ENCODE assay signal across 10 cellular contexts in the genomic region with DNA sequence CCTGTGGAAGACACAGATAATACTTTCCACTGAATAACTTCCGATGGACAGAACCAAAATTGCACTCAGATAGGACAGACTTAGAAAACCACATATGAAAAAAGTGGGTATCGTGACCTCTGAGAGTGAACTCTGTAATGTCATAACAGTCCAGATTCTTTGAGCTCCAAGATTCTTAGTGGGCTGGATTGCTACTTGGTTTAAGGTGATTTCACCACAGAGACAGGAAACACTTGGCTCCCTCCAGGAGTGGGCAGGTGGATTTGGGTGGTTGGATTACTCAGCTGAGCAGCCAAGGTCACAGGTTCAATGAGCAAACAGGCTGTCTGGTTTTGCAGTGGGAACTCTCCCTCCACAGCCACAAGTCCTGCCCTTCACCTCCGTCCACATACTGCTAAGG.
DNase-seq lines count a peak whose midpoint lies in the region; ATAC-seq and TF ChIP-seq lines count a peak whose summit lies in the region.
"Had no signal": no experiment of that assay in that cellular context is flagged by ENCODE, and none has a peak within 500 bp of the region (broad histone marks: within the 10 kb centered on the region; RNA-seq: fewer than 3 reads in every experiment).

No MANE protein-coding gene starts in this region.

- DNase-seq in HFFc6 (peak; percentile 13), adipocyte (ENCODE audit: low read depth) (peak; percentile 47), glomerular visceral epithelial cell (ENCODE audit: extremely low spot score) (peak; percentile 95), sciatic nerve (ENCODE audit: low spot score) (no peak), GM23338 (ENCODE audit: low spot score) (no peak), AG08395 (ENCODE audit: low spot score) (no peak)
- DNase-seq: DMS79 treated with DMSO at 0.1 percent for 48 hours, T-helper 9 cell had no signal

- no peaks in the 10 kb centered on the region for H3K9me3 ChIP-seq in adipocyte (ENCODE audit: control insufficient read depth, low read length)

- no peaks in the 10 kb centered on the region for H3F3A ChIP-seq in GM23338 (replicated peaks; ENCODE audit: low read depth)

- TF ChIP-seq CTCF in HFFc6 (IDR thresholded peaks at IDR 0.05) (no peak), GM23338 (conservative IDR thresholded peaks at IDR 0.05; ENCODE audit: low read depth in 2 of 2) (no peak)

- H2AFZ ChIP-seq in GM23338: no peak overlapping the region

- intact Hi-C loops in sciatic nerve (cut with DNase I): no loop called here

- H3K4me1 ChIP-seq in adipocyte (ENCODE audit: control insufficient read depth, insufficient read depth, low read length) (peaks cover 26% of the 10 kb centered on the region), GM23338 (ENCODE audit: insufficient read depth) (peaks cover 12% of the 10 kb centered on the region; the same call in 1 of the 2 replicates)

- H3K36me3 Mint-ChIP-seq in HFFc6 (ENCODE audit: low read depth) (peaks cover 93% of the 10 kb centered on the region), GM23338 (ENCODE audit: low read depth) (peaks cover 23% of the 10 kb centered on the region)

- H3K4me3 ChIP-seq in adipocyte (ENCODE audit: low read length) (no peak overlapping the region), GM23338 (no peak overlapping the region)
- H3K4me3 ChIP-seq: cardiac muscle cell had no signal

- H3K9me2 ChIP-seq in GM23338 (ENCODE audit: insufficient read depth): no peaks in the 10 kb centered on the region

- no peak overlapping the region for H3K9ac ChIP-seq in adipocyte (ENCODE audit: low read length)

- H3K27ac Mint-ChIP-seq in HFFc6 (peak overlapping the region; percentile 69), GM23338 (no peak overlapping the region)

- H3K4me3 Mint-ChIP-seq in HFFc6 (peak overlapping the region; percentile 6; the same call in 1 of the 2 replicates), GM23338 (no peak overlapping the region)

- no peaks in the 10 kb centered on the region for H3K79me2 ChIP-seq in GM23338 (replicated peaks; ENCODE audit: insufficient read depth)

- H3K4me2 ChIP-seq in GM23338: no peak overlapping the region

- H3K36me3 ChIP-seq in adipocyte (ENCODE audit: control insufficient read depth, insufficient read depth, low read length, severe bottlenecking): peaks cover 78% of the 10 kb centered on the region
- H3K36me3 ChIP-seq in GM23338 (ENCODE audit: insufficient read depth): peaks cover 3% of the 10 kb centered on the region; the same call in 1 of the 2 replicates

- H3K9me3 Mint-ChIP-seq in HFFc6 (peaks cover 5% of the 10 kb centered on the region), GM23338 (no peaks in the 10 kb centered on the region; the same call in 2 of the 3 replicates)

- H4K20me1 ChIP-seq in GM23338 (replicated peaks; ENCODE audit: insufficient read depth): no peaks in the 10 kb centered on the region; the same call in 1 of the 2 replicates

- peaks cover 14% of the 10 kb centered on the region for H3K27me3 Mint-ChIP-seq in HFFc6 (ENCODE audit: insufficient read depth)
- peaks cover 3% of the 10 kb centered on the region for H3K27me3 Mint-ChIP-seq in GM23338 (ENCODE audit: insufficient read depth, low read depth, poor library complexity)

- H3K27ac ChIP-seq in GM23338 (ENCODE audit: low read depth): no peak overlapping the region

- H3K27me3 ChIP-seq in adipocyte (replicated peaks; ENCODE audit: control insufficient read depth, insufficient read depth, low read length) (no peaks in the 10 kb centered on the region), GM23338 (ENCODE audit: insufficient read depth) (no peaks in the 10 kb centered on the region)
- H3K27me3 ChIP-seq: cardiac muscle cell had no signal

- H3K4me1 Mint-ChIP-seq in HFFc6 (ENCODE audit: low read depth) (peaks cover 99% of the 10 kb centered on the region), GM23338 (peaks cover 9% of the 10 kb centered on the region)

- ATAC-seq in sciatic nerve (peak; percentile 11), HG02973 (IDR thresholded peaks at IDR 0.05; ENCODE audit: unreplicated experiment) (no peak), GM23338 (no peak)

TF ChIP-seq in GM23338, 12 proteins besides CTCF, POLR2A, EP300 and RAD21 (continues in another document):
- TF ChIP-seq STAT1 (IDR thresholded peaks at IDR 0.05; ENCODE audit: unreplicated experiment) (no peak), JUNB (IDR thresholded peaks at IDR 0.05; ENCODE audit: unreplicated experiment) (no peak), POLR2AphosphoS5 (IDR thresholded peaks at IDR 0.05; ENCODE audit: low read depth) (no peak)
- TF ChIP-seq, protein P1, sequence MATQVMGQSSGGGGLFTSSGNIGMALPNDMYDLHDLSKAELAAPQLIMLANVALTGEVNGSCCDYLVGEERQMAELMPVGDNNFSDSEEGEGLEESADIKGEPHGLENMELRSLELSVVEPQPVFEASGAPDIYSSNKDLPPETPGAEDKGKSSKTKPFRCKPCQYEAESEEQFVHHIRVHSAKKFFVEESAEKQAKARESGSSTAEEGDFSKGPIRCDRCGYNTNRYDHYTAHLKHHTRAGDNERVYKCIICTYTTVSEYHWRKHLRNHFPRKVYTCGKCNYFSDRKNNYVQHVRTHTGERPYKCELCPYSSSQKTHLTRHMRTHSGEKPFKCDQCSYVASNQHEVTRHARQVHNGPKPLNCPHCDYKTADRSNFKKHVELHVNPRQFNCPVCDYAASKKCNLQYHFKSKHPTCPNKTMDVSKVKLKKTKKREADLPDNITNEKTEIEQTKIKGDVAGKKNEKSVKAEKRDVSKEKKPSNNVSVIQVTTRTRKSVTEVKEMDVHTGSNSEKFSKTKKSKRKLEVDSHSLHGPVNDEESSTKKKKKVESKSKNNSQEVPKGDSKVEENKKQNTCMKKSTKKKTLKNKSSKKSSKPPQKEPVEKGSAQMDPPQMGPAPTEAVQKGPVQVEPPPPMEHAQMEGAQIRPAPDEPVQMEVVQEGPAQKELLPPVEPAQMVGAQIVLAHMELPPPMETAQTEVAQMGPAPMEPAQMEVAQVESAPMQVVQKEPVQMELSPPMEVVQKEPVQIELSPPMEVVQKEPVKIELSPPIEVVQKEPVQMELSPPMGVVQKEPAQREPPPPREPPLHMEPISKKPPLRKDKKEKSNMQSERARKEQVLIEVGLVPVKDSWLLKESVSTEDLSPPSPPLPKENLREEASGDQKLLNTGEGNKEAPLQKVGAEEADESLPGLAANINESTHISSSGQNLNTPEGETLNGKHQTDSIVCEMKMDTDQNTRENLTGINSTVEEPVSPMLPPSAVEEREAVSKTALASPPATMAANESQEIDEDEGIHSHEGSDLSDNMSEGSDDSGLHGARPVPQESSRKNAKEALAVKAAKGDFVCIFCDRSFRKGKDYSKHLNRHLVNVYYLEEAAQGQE (IDR thresholded peaks at IDR 0.05; ENCODE audit: unreplicated experiment): no peak
- TF ChIP-seq, protein P2, sequence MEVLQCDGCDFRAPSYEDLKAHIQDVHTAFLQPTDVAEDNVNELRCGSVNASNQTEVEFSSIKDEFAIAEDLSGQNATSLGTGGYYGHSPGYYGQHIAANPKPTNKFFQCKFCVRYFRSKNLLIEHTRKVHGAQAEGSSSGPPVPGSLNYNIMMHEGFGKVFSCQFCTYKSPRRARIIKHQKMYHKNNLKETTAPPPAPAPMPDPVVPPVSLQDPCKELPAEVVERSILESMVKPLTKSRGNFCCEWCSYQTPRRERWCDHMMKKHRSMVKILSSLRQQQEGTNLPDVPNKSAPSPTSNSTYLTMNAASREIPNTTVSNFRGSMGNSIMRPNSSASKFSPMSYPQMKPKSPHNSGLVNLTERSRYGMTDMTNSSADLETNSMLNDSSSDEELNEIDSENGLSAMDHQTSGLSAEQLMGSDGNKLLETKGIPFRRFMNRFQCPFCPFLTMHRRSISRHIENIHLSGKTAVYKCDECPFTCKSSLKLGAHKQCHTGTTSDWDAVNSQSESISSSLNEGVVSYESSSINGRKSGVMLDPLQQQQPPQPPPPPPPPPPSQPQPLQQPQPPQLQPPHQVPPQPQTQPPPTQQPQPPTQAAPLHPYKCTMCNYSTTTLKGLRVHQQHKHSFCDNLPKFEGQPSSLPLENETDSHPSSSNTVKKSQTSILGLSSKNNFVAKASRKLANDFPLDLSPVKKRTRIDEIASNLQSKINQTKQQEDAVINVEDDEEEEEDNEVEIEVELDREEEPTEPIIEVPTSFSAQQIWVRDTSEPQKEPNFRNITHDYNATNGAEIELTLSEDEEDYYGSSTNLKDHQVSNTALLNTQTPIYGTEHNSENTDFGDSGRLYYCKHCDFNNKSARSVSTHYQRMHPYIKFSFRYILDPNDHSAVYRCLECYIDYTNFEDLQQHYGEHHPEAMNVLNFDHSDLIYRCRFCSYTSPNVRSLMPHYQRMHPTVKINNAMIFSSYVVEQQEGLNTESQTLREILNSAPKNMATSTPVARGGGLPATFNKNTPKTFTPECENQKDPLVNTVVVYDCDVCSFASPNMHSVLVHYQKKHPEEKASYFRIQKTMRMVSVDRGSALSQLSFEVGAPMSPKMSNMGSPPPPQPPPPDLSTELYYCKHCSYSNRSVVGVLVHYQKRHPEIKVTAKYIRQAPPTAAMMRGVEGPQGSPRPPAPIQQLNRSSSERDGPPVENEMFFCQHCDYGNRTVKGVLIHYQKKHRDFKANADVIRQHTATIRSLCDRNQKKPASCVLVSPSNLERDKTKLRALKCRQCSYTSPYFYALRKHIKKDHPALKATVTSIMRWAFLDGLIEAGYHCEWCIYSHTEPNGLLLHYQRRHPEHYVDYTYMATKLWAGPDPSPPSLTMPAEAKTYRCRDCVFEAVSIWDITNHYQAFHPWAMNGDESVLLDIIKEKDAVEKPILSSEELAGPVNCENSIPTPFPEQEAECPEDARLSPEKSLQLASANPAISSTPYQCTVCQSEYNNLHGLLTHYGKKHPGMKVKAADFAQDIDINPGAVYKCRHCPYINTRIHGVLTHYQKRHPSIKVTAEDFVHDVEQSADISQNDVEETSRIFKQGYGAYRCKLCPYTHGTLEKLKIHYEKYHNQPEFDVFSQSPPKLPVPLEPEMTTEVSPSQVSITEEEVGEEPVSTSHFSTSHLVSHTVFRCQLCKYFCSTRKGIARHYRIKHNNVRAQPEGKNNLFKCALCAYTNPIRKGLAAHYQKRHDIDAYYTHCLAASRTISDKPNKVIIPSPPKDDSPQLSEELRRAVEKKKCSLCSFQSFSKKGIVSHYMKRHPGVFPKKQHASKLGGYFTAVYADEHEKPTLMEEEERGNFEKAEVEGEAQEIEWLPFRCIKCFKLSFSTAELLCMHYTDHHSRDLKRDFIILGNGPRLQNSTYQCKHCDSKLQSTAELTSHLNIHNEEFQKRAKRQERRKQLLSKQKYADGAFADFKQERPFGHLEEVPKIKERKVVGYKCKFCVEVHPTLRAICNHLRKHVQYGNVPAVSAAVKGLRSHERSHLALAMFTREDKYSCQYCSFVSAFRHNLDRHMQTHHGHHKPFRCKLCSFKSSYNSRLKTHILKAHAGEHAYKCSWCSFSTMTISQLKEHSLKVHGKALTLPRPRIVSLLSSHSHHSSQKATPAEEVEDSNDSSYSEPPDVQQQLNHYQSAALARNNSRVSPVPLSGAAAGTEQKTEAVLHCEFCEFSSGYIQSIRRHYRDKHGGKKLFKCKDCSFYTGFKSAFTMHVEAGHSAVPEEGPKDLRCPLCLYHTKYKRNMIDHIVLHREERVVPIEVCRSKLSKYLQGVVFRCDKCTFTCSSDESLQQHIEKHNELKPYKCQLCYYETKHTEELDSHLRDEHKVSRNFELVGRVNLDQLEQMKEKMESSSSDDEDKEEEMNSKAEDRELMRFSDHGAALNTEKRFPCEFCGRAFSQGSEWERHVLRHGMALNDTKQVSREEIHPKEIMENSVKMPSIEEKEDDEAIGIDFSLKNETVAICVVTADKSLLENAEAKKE (CRISPR knock-in tag; IDR thresholded peaks at IDR 0.05): no peak

Comparison
In these comparisons a context has a peak if more than half of its experiments do, and no peak if none do; other contexts are left out.
1. DNase-seq: peak in HFFc6 (single experiment), adipocyte (single experiment) and glomerular visceral epithelial cell (single experiment); none in sciatic nerve (single experiment), GM23338 (single experiment) and AG08395 (single experiment).